Comparison of ENCODE assay signal across 28 cellular contexts in the genomic region with DNA sequence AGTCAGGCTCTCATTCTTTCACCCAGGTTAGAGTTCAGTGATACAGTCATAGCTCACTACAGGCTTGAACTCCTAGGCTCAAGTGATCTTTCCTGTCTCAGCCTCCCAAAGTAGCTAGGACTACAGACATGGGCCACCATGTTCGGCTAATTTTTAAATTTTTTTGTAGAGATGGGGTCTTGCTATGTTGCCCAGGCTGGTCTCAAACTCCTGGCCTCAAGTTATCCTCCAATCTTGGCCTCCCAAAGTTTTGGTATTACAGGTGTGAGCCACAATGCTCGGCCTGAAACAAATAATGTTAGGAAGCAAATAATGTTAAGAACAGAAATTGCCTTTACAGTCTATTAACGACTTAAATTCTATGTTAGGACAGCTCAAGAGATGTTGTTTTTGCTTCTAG.
"Had no signal": no experiment of that assay in that cellular context is flagged by ENCODE, and none has a peak within 500 bp of the region (broad histone marks: within the 10 kb centered on the region; RNA-seq: fewer than 3 reads in every experiment).

No MANE protein-coding gene starts in this region.

- H3K4me3 Mint-ChIP-seq: dendritic cell treated with granulocyte-macrophage colony-stimulating factor and Interleukin-4, amounts not matched to agents 40 ng/mL and 50 ng/mL, for 4 days; effector memory CD8-positive, alpha-beta T cell; endodermal cell; mesothelial cell of epicardium; naive B cell had no signal

- H3K27ac Mint-ChIP-seq: dendritic cell treated with granulocyte-macrophage colony-stimulating factor and Interleukin-4, amounts not matched to agents 40 ng/mL and 50 ng/mL, for 4 days; effector memory CD8-positive, alpha-beta T cell; endodermal cell; mesothelial cell of epicardium had no signal

- H3K27me3 Mint-ChIP-seq: dendritic cell treated with granulocyte-macrophage colony-stimulating factor and Interleukin-4, amounts not matched to agents 40 ng/mL and 50 ng/mL, for 4 days had no signal

- H3K36me3 ChIP-seq: colonic mucosa, esophagus squamous epithelium, gastrocnemius medialis, left lung, lower lobe of right lung had no signal

- H3K27ac ChIP-seq: colonic mucosa, epithelial cell of prostate, esophagus squamous epithelium, gastrocnemius medialis, heart right ventricle, left lung, lower lobe of right lung had no signal

- H3K27me3 ChIP-seq: colonic mucosa, esophagus squamous epithelium, gastrocnemius medialis, heart right ventricle, left lung had no signal

- ATAC-seq: effector memory CD8-positive, alpha-beta T cell; esophagus mucosa; gastrocnemius medialis; heart right ventricle; left cardiac atrium; left lung; left ventricle myocardium superior; lower lobe of right lung; mucosa of descending colon had no signal

- FAIRE-seq: endometrium, islet of Langerhans, keratinocyte had no signal

- H3K9me3 ChIP-seq: colonic mucosa, esophagus squamous epithelium, gastrocnemius medialis, heart right ventricle, left lung, lower lobe of right lung, mucosa of descending colon had no signal

- H3K4me1 ChIP-seq: colonic mucosa had no signal

- H3K4me3 ChIP-seq: colonic mucosa, esophagus squamous epithelium, gastrocnemius medialis, heart right ventricle, left lung, lower lobe of right lung, mucosa of descending colon had no signal

- H3K9me3 Mint-ChIP-seq: dendritic cell treated with granulocyte-macrophage colony-stimulating factor and Interleukin-4, amounts not matched to agents 40 ng/mL and 50 ng/mL, for 4 days; effector memory CD8-positive, alpha-beta T cell; endodermal cell; mesothelial cell of epicardium; naive B cell had no signal

- H3K36me3 Mint-ChIP-seq: naive B cell had no signal

- DNase-seq: colonic mucosa; cortex of kidney; effector CD8-positive, alpha-beta T cell; effector memory CD8-positive, alpha-beta T cell; endodermal cell; erythroblast; esophagus squamous epithelium; foreskin fibroblast; foreskin melanocyte; gastrocnemius medialis; glutamatergic neuron; head of caudate nucleus; heart right ventricle; hippocampal formation; left cardiac atrium; left lung; left ventricle myocardium superior; lower lobe of right lung; mesenchymal stem cell; mucosa of descending colon; naive B cell had no signal
